Comparison of ENCODE assay signal across 13 cellular contexts in the genomic region with DNA sequence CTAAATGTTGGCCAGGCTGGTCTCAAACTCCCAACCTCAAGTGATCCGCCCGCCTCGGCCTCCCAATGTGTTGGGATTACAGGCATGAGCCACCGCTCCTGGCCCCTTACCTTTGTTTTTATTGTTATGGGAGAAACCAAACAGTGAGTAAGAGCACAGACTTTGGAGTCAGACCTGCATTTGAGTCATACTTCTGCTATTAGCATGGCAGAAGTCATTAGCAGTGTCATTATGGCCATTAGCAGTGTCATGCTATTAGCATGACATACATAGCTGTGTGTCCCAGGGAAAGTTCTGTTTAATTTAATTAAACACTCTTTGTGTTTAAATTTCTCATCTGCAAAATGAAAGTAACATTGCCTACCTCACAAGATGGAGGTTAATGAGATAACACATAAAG. TPM values are rescaled to one million over a fixed set of nuclear protein-coding genes. Genes with fewer than 3 reads are reported as not detected.
DNase-seq lines count a peak whose midpoint lies in the region; ATAC-seq and TF ChIP-seq lines count a peak whose summit lies in the region.
"Had no signal": no experiment of that assay in that cellular context is flagged by ENCODE, and none has a peak within 500 bp of the region (broad histone marks: within the 10 kb centered on the region; RNA-seq: fewer than 3 reads in every experiment).

No MANE protein-coding gene starts in this region.

- peak overlapping the region; percentile 31 for H3K27ac Mint-ChIP-seq in activated T-helper 17 cell treated with anti-CD3 and anti-CD28 coated beads, Interleukin-2, amount 50 U/mL, for 72 hours

- no peaks in the 10 kb centered on the region for H3K9me3 ChIP-seq in right lobe of liver
- no peaks in the 10 kb centered on the region for H3K9me3 ChIP-seq in ovary
- H3K9me3 ChIP-seq: BLaER1 treated with 17β-estradiol and CSF1 and Interleukin-3, amounts not matched to agents 10 nM and 100 nM had no signal

- no peaks in the 10 kb centered on the region for H3K9me3 Mint-ChIP-seq in activated T-helper 17 cell treated with anti-CD3 and anti-CD28 coated beads, Interleukin-2, amount 50 U/mL, for 72 hours
- H3K9me3 Mint-ChIP-seq: CD4-positive, CD25-positive, alpha-beta regulatory T cell had no signal

- H3K36me3 ChIP-seq in right lobe of liver (peaks cover 4 to 68% (median 15%) of the 10 kb centered on the region in 4 donors), ovary (no peaks in the 10 kb centered on the region)

- no peaks in the 10 kb centered on the region for H3K27me3 Mint-ChIP-seq in activated T-helper 17 cell treated with anti-CD3 and anti-CD28 coated beads, Interleukin-2, amount 50 U/mL, for 72 hours
- H3K27me3 Mint-ChIP-seq: CD4-positive, CD25-positive, alpha-beta regulatory T cell had no signal

- H3K4me1 Mint-ChIP-seq in activated T-helper 17 cell treated with anti-CD3 and anti-CD28 coated beads, Interleukin-2, amount 50 U/mL, for 72 hours, result no peaks in the 10 kb centered on the region

- H3K36me3 Mint-ChIP-seq in activated T-helper 17 cell treated with anti-CD3 and anti-CD28 coated beads, Interleukin-2, amount 50 U/mL, for 72 hours (ENCODE audit: low read depth), result peaks cover 100% of the 10 kb centered on the region

- peak; percentile 17 for DNase-seq in M059J (ENCODE audit: low read depth)
- peak; percentile 56 for DNase-seq in islet precursor cell
- no peak for DNase-seq in right lobe of liver
- DNase-seq in ovary, result no peak
- no peak for DNase-seq in NCI-H1092 treated with DMSO at 0.1 percent for 48 hours (lab: John Stamatoyannopoulos, UW)
- DNase-seq: ACHN; CD4-positive, CD25-positive, alpha-beta regulatory T cell; DMS53; GM23248; IMR-90 had no signal

- H3K4me1 ChIP-seq in right lobe of liver, result no peaks in the 10 kb centered on the region
- no peaks in the 10 kb centered on the region for H3K4me1 ChIP-seq in ovary (ENCODE audit: insufficient read depth)
- H3K4me1 ChIP-seq: BLaER1 treated with 17β-estradiol and CSF1 and Interleukin-3, amounts not matched to agents 10 nM and 100 nM had no signal

- intact Hi-C loops in right lobe of liver (cut with DNase I) (no loop called here), ovary (cut with DNase I) (no loop called here)

- no peak for TF ChIP-seq EP300 in ovary (IDR thresholded peaks at IDR 0.05)

- no peak for TF ChIP-seq POLR2A in right lobe of liver (IDR thresholded peaks at IDR 0.05)
- no peak for TF ChIP-seq POLR2A in ovary (IDR thresholded peaks at IDR 0.05)

- H3K27ac ChIP-seq in right lobe of liver, result no peak overlapping the region
- no peak overlapping the region for H3K27ac ChIP-seq in ovary
- H3K27ac ChIP-seq: BLaER1 treated with 17β-estradiol and CSF1 and Interleukin-3, amounts not matched to agents 10 nM and 100 nM had no signal

- H3K4me3 Mint-ChIP-seq in activated T-helper 17 cell treated with anti-CD3 and anti-CD28 coated beads, Interleukin-2, amount 50 U/mL, for 72 hours, result no peak overlapping the region
- H3K4me3 Mint-ChIP-seq: CD4-positive, CD25-positive, alpha-beta regulatory T cell had no signal

- WGBS in right lobe of liver (ENCODE audit: insufficient coverage, low coverage, low lambda C conversion rate, missing lambda C conversion rate), result 72% methylated on average over 4 of the region's 4 CpGs
- 73 to 98% (median 95%) methylated on average over 4 of the region's 4 CpGs for WGBS in ovary, 3 donors

- no peak for TF ChIP-seq CTCF in right lobe of liver (IDR thresholded peaks at IDR 0.05)
- TF ChIP-seq CTCF in ovary (IDR thresholded peaks at IDR 0.05), result no peak

- ATAC-seq in activated T-helper 17 cell treated with anti-CD3 and anti-CD28 coated beads, Interleukin-2, amount 50 U/mL, for 72 hours (replicated peaks), result peak; percentile 79
- ATAC-seq in right lobe of liver (no peak), HG03025 (IDR thresholded peaks at IDR 0.05; ENCODE audit: low FRiP score, unreplicated experiment) (no peak)

- no peak overlapping the region for H3K4me3 ChIP-seq in right lobe of liver
- no peak overlapping the region for H3K4me3 ChIP-seq in ovary
- H3K4me3 ChIP-seq: BLaER1 treated with 17β-estradiol and CSF1 and Interleukin-3, amounts not matched to agents 10 nM and 100 nM; GM23248 had no signal

- H3K27me3 ChIP-seq in right lobe of liver, result no peaks in the 10 kb centered on the region
- no peaks in the 10 kb centered on the region for H3K27me3 ChIP-seq in ovary
- H3K27me3 ChIP-seq: BLaER1 treated with 17β-estradiol and CSF1 and Interleukin-3, amounts not matched to agents 10 nM and 100 nM had no signal

RNA-seq across cellular contexts. Expression of a gene that starts 54.8 kb away (rescaled TPM):
- 30.8 and 47.0 TPM in 2 replicates for total RNA-seq in M059J (2014; rRNA removed; shearing (Covaris generic))
- total RNA-seq in activated T-helper 17 cell treated with anti-CD3 and anti-CD28 coated beads, Interleukin-2, amount 50 U/mL, for 72 hours, result 100 to 1,000 TPM; 129 to 275 TPM
- total RNA-seq in right lobe of liver (10 to 100 TPM; 34.2 to 77.7 (median 49.1) TPM), ovary (10 to 100 TPM in 5 of 7 donors, 1 to 10 TPM in 2; 5.5 to 28.1 (median 11.3) TPM)
- polyA plus RNA-seq in ovary, result 10 to 100 TPM; 11.8 to 35.1 TPM

Comparison
In these comparisons a context has a peak if more than half of its experiments do, and no peak if none do; other contexts are left out.
1. DNase-seq: peak in M059J (single experiment) and islet precursor cell (single experiment); none in right lobe of liver (0 of 3), ovary (0 of 5) and NCI-H1092 treated with DMSO at 0.1 percent for 48 hours (single experiment).